Comparison of ENCODE assay signal across 21 cellular contexts in the genomic region with DNA sequence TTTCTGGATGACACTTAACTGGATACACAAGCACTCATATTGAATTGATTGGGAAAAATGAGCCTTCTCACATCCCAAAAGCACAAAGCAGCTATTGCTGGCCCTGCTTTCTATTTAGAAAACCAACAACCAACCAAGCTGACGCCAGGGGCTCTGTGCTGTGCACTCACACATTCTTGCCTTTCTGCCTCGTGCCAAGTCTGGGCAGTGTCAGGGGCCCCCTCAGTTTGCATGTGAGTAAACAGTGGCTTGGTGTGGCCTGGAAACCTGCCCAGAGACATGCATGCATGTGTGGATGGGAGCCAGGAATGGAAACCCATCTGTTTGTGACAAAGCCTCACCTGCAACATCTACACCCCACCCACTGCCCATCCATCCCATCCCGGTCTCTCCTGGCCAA. TPM values are rescaled to one million over a fixed set of nuclear protein-coding genes. Genes with fewer than 3 reads are reported as not detected.
DNase-seq lines count a peak whose midpoint lies in the region; ATAC-seq, FAIRE-seq and TF ChIP-seq lines count a peak whose summit lies in the region.
"Had no signal": no experiment of that assay in that cellular context is flagged by ENCODE, and none has a peak within 500 bp of the region (broad histone marks: within the 10 kb centered on the region; RNA-seq: fewer than 3 reads in every experiment).

No MANE protein-coding gene starts in this region.

- intact Hi-C loops in Right ventricle myocardium superior (cut with DNase I): no loop called here
- intact Hi-C loops in right cardiac atrium (cut with DNase I): no loop called here

- H3K36me3 ChIP-seq in brain microvascular endothelial cell (replicated peaks): peaks cover 67% of the 10 kb centered on the region

- H3K4me3 ChIP-seq in right cardiac atrium (ENCODE audit: low read length) (no peak overlapping the region), brain microvascular endothelial cell (ENCODE audit: low read depth, low read length) (no peak overlapping the region)
- H3K4me3 ChIP-seq: A549, SJSA1 had no signal

- H3K27me3 ChIP-seq in right cardiac atrium (ENCODE audit: control insufficient read depth, insufficient read depth) (no peaks in the 10 kb centered on the region), brain microvascular endothelial cell (replicated peaks) (no peaks in the 10 kb centered on the region)
- H3K27me3 ChIP-seq: SJSA1 had no signal

- DNase-seq in Right ventricle myocardium superior: peak; percentile 33
- DNase-seq in right cardiac atrium: no peak
- peak; percentile 26 for DNase-seq in NCI-H2171 treated with DMSO at 0.1 percent for 48 hours (lab: John Stamatoyannopoulos, UW)
- DNase-seq in frontal cortex (ENCODE audit: low spot score in 2 of 2): no peak
- no peak for DNase-seq in cortex of kidney (lab: John Stamatoyannopoulos, UW)
- DNase-seq in brain microvascular endothelial cell: no peak
- DNase-seq in ureter (ENCODE audit: low spot score): no peak
- DNase-seq: activated CD4-positive, alpha-beta T cell treated with anti-CD3 and anti-CD28 coated beads for 48 hours; activated CD8-positive, alpha-beta memory T cell treated with anti-CD3 and anti-CD28 coated beads, Interleukin-2, amount 10 ng/mL, durations not matched to agents 7 days and 5 days; activated naive CD8-positive, alpha-beta T cell treated with anti-CD3 and anti-CD28 coated beads, Interleukin-2, amount 10 ng/mL, durations not matched to agents 7 days and 5 days; dermis blood vessel endothelial cell; NCI-H82; occipital lobe; PC-3 had no signal

- in situ Hi-C loops in brain microvascular endothelial cell (cut with HindIII; ENCODE audit: low pct_ligation_motif_present, low sequenced_read_pairs): no loop called here

- no peaks in the 10 kb centered on the region for H3K9me3 ChIP-seq in right cardiac atrium (ENCODE audit: control insufficient read depth, low read length)
- H3K9me3 ChIP-seq: A549, SJSA1 had no signal

- WGBS in right cardiac atrium: 51% methylated on average over 3 of the region's 3 CpGs

- no peaks in the 10 kb centered on the region for H3K4me1 ChIP-seq in right cardiac atrium (ENCODE audit: control insufficient read depth, insufficient read depth, low read length)
- H3K4me1 ChIP-seq: SJSA1 had no signal

- no peak for TF ChIP-seq CTCF in brain microvascular endothelial cell (IDR thresholded peaks at IDR 0.05; ENCODE audit: low read depth, low read length, missing control alignments)

- no peak for ATAC-seq in Right ventricle myocardium superior (ENCODE audit: poor library complexity)
- ATAC-seq in right cardiac atrium: no peak
- ATAC-seq: A549; activated CD8-positive, alpha-beta memory T cell treated with anti-CD3 and anti-CD28 coated beads, Interleukin-2, amount 10 ng/mL, durations not matched to agents 7 days and 5 days; PC-3 had no signal

- FAIRE-seq in frontal cortex (lab: Jason Lieb, UNC): no peak
- FAIRE-seq: A549, GM12891, GM19239, urothelium cell line had no signal

- no peak overlapping the region for H3K27ac ChIP-seq in right cardiac atrium (ENCODE audit: low read length)
- peak overlapping the region; percentile 43 for H3K27ac ChIP-seq in cingulate gyrus (ENCODE audit: low read depth, low read length)
- H3K27ac ChIP-seq in brain microvascular endothelial cell: no peak overlapping the region
- H3K27ac ChIP-seq: A549, KMS-11, SJSA1 had no signal

RNA-seq across cellular contexts. Expression of a gene that starts 20.3 kb away (rescaled TPM):
- 32.7 TPM for total RNA-seq in Right ventricle myocardium superior
- 10 to 100 TPM; 17.6 to 20.7 (median 19.6) TPM for total RNA-seq in right cardiac atrium
- 13.1 TPM for polyA plus RNA-seq in right cardiac atrium
- 34.2 TPM for total RNA-seq in frontal cortex
- total RNA-seq in ureter: 9.8 TPM

RNA-seq across cellular contexts. Expression of a gene that starts 22.2 kb away (rescaled TPM):
- total RNA-seq in Right ventricle myocardium superior: 269 TPM
- 100 to 1,000 TPM; 176 to 217 (median 194) TPM for total RNA-seq in right cardiac atrium
- 166 TPM for polyA plus RNA-seq in right cardiac atrium
- 68.9 TPM for total RNA-seq in frontal cortex
- total RNA-seq in ureter: 307 TPM

RNA-seq across cellular contexts. Expression of a gene that starts 34.0 kb away (rescaled TPM):
- total RNA-seq in Right ventricle myocardium superior: 8.1 TPM
- total RNA-seq in right cardiac atrium: 10 to 100 TPM; 10.6 to 14.9 (median 12.7) TPM
- 8.9 TPM for polyA plus RNA-seq in right cardiac atrium
- 36.3 TPM for total RNA-seq in frontal cortex
- 42.7 TPM for total RNA-seq in ureter

RNA-seq across cellular contexts. Expression of a gene that starts 34.3 kb away (rescaled TPM):
- total RNA-seq in Right ventricle myocardium superior: 11.5 TPM
- total RNA-seq in right cardiac atrium: 10 to 100 TPM; 10.7 to 13.3 (median 11.7) TPM
- polyA plus RNA-seq in right cardiac atrium: 5.3 TPM
- 10.6 TPM for total RNA-seq in frontal cortex
- 22.3 TPM for total RNA-seq in ureter

RNA-seq across cellular contexts. Expression of a gene that starts 55.3 kb away (rescaled TPM):
- total RNA-seq in Right ventricle myocardium superior (7.9 TPM), right cardiac atrium (10 to 100 TPM; 11.2 to 13.9 (median 12.6) TPM), frontal cortex (30.2 TPM), ureter (18.5 TPM)
- polyA plus RNA-seq in right cardiac atrium: 8.6 TPM

Comparison
In these comparisons a context has a peak if more than half of its experiments do, and no peak if none do; other contexts are left out.
1. DNase-seq: peak in Right ventricle myocardium superior (single experiment) and NCI-H2171 treated with DMSO at 0.1 percent for 48 hours (single experiment); none in right cardiac atrium (0 of 3), frontal cortex (0 of 2), cortex of kidney (single experiment), brain microvascular endothelial cell (single experiment) and ureter (single experiment).